In genomic region chr12:31915442-31915841, GRCh38 we compare ENCODE assay signal across 23 cellular contexts.
"Had no signal": no experiment of that assay in that cellular context is flagged by ENCODE, and none has a peak within 500 bp of the region (broad histone marks: within the 10 kb centered on the region; RNA-seq: fewer than 3 reads in every experiment).

No MANE protein-coding gene starts in this region.

- DNase-seq: colonic mucosa; cortex of kidney; effector CD8-positive, alpha-beta T cell; effector memory CD8-positive, alpha-beta T cell; endodermal cell; erythroblast; esophagus squamous epithelium; foreskin fibroblast; foreskin melanocyte; gastrocnemius medialis; glutamatergic neuron; head of caudate nucleus; heart right ventricle; hippocampal formation; left cardiac atrium; left lung; left ventricle myocardium superior; lower lobe of right lung; mesenchymal stem cell; mucosa of descending colon; naive B cell had no signal

- H3K9me3 Mint-ChIP-seq: effector memory CD8-positive, alpha-beta T cell had no signal

- H3K27ac Mint-ChIP-seq: effector memory CD8-positive, alpha-beta T cell; endodermal cell; mesothelial cell of epicardium; naive B cell had no signal

- H3K4me1 Mint-ChIP-seq: endodermal cell, mesothelial cell of epicardium had no signal

- H3K27me3 Mint-ChIP-seq: effector memory CD8-positive, alpha-beta T cell; naive B cell had no signal

- H3K9me3 ChIP-seq: colonic mucosa had no signal

- H3K4me1 ChIP-seq: colonic mucosa, esophagus squamous epithelium, gastrocnemius medialis, heart right ventricle, left lung, lower lobe of right lung had no signal

- H3K36me3 ChIP-seq: colonic mucosa, esophagus squamous epithelium, gastrocnemius medialis, left lung, lower lobe of right lung had no signal

- H3K4me3 ChIP-seq: colonic mucosa, esophagus squamous epithelium, gastrocnemius medialis, heart right ventricle, left lung, lower lobe of right lung, mucosa of descending colon had no signal

- H3K4me3 Mint-ChIP-seq: effector memory CD8-positive, alpha-beta T cell; endodermal cell; mesothelial cell of epicardium had no signal

- H3K27ac ChIP-seq: colonic mucosa, epithelial cell of prostate, esophagus squamous epithelium, gastrocnemius medialis, heart right ventricle, left lung, lower lobe of right lung had no signal
